8 cellular contexts compared by ENCODE assay signal in the genomic region with DNA sequence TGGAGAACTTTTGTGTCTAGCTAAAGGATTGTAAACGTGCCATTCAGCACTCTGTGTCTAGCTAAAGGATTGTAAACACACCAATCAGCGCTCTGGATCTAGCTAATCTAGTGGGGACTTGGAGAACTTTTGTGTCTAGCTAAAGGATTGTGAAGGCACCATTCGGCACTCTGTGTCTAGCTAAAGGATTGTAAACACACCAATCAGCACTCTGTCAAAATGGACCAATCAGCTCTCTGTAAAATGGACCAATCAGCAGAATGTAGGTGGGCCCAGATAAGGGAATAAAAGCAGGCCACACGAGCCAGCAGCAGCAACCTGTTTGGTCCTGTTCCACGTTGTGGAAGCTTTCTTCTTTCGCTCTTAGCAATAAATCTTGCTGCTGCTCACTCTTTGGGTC.
A peak's percentile ranks its signal among the peaks of the same experiment; 100 is the strongest.
DNase-seq lines count a peak whose midpoint lies in the region; ATAC-seq, FAIRE-seq and TF ChIP-seq lines count a peak whose summit lies in the region.
"Not testable (repeated sequence)": the region's sequence is repeated elsewhere in the genome, so short reads cannot be mapped to it uniquely, and the experiment has no call there.

No MANE protein-coding gene starts in this region.

- not testable (repeated sequence) for H4K20me1 ChIP-seq in MM.1S (ENCODE audit: insufficient read depth, low read length); keratinocyte (ENCODE audit: control insufficient read depth, extremely low read depth, insufficient read depth, low read length)

- H3K4me1 ChIP-seq in ES-I3 (ENCODE audit: insufficient read depth, low read length); MM.1S (ENCODE audit: low read length); keratinocyte (ENCODE audit: control insufficient read depth, extremely low read depth, insufficient read depth, low read length); thoracic aorta (ENCODE audit: control insufficient read depth in 1 of 2, low read depth in 2 of 2): not testable (repeated sequence)

- dilution Hi-C loops in keratinocyte (cut with MboI; ENCODE audit: extremely low pct_ligation_motif_present, low sequenced_read_pairs) = not testable (repeated sequence)

- not testable (repeated sequence) for H3K36me3 Mint-ChIP-seq in activated T-cell treated with anti-CD3 and anti-CD28 coated beads, Interleukin-2, amount 50 U/mL, for 72 hours (ENCODE audit: insufficient read depth in 2 of 2); glutamatergic neuron (ENCODE audit: unreplicated experiment); neural crest cell (ENCODE audit: low read depth)

- FAIRE-seq in keratinocyte (lab: Jason Lieb, UNC) = not testable (repeated sequence)

- H3K27ac Mint-ChIP-seq in activated T-cell treated with anti-CD3 and anti-CD28 coated beads, Interleukin-2, amount 50 U/mL, for 72 hours; glutamatergic neuron (ENCODE audit: unreplicated experiment); neural crest cell (ENCODE audit: unreplicated experiment): not testable (repeated sequence)

- H3K9me3 Mint-ChIP-seq in activated T-cell treated with anti-CD3 and anti-CD28 coated beads, Interleukin-2, amount 50 U/mL, for 72 hours; glutamatergic neuron (ENCODE audit: unreplicated experiment); neural crest cell: not testable (repeated sequence)

- ATAC-seq in activated T-cell treated with anti-CD3 and anti-CD28 coated beads, Interleukin-2, amount 50 U/mL, for 72 hours (replicated peaks in 1 of 2) = peak in 1 of 2 donors; percentile 10
- not testable (repeated sequence) for ATAC-seq in thoracic aorta (ENCODE audit: insufficient number of reproducible peaks, low FRiP score, low read depth)

- H2AFZ ChIP-seq in MM.1S (ENCODE audit: low read length) = peak overlapping the region; percentile 35; the same call in 1 of the 2 replicates
- not testable (repeated sequence) for H2AFZ ChIP-seq in keratinocyte (ENCODE audit: control insufficient read depth, low read length)

- H3K27me3 ChIP-seq in MM.1S (replicated peaks; ENCODE audit: insufficient read depth, low read length); keratinocyte (ENCODE audit: control insufficient read depth, extremely low read depth, insufficient read depth, low read length); thoracic aorta (replicated peaks; ENCODE audit: insufficient read depth): not testable (repeated sequence)

- TF ChIP-seq CTCF in MM.1S (IDR thresholded peaks at IDR 0.05; ENCODE audit: low read length); coronary artery (IDR thresholded peaks at IDR 0.05); glutamatergic neuron (IDR thresholded peaks at IDR 0.05; ENCODE audit: partially characterized antibody, unreplicated experiment); keratinocyte (optimal IDR thresholded peaks at IDR 0.05 in 1 of 3, IDR thresholded peaks at IDR 0.05 in 1 of 3, conservative IDR thresholded peaks at IDR 0.05 in 1 of 3; ENCODE audit: extremely low read depth in 1 of 3, insufficient read depth in 2 of 3, low read length in 3 of 3); neural crest cell (conservative IDR thresholded peaks at IDR 0.05); thoracic aorta (IDR thresholded peaks at IDR 0.05): not testable (repeated sequence)

- peak overlapping the region; percentile 55; the same call in 1 of the 2 replicates for H3K4me3 ChIP-seq in MM.1S (ENCODE audit: low read length)
- peak overlapping the region; percentile 62 for H3K4me3 ChIP-seq in coronary artery
- not testable (repeated sequence) for H3K4me3 ChIP-seq in keratinocyte (ENCODE audit: control insufficient read depth in 2 of 3, extremely low read depth in 1 of 3, insufficient read depth in 2 of 3, low read depth in 1 of 3, low read length in 3 of 3)
- H3K4me3 ChIP-seq in thoracic aorta = peak overlapping the region; percentile 57

- H3K4me1 Mint-ChIP-seq in activated T-cell treated with anti-CD3 and anti-CD28 coated beads, Interleukin-2, amount 50 U/mL, for 72 hours (ENCODE audit: low read depth); glutamatergic neuron (ENCODE audit: low read depth, unreplicated experiment); neural crest cell: not testable (repeated sequence)

- H3F3A ChIP-seq in MM.1S (ENCODE audit: insufficient read depth, low read length) = not testable (repeated sequence)

- peak overlapping the region; percentile 50 to 56 for H3K4me3 Mint-ChIP-seq in activated T-cell treated with anti-CD3 and anti-CD28 coated beads, Interleukin-2, amount 50 U/mL, for 72 hours
- H3K4me3 Mint-ChIP-seq in glutamatergic neuron (ENCODE audit: unreplicated experiment) (peak overlapping the region; percentile 26), neural crest cell (peak overlapping the region; percentile 39)

- H3K27ac ChIP-seq in MM.1S (ENCODE audit: low read length); coronary artery; keratinocyte (ENCODE audit: control insufficient read depth, insufficient read depth, low read length); thoracic aorta: not testable (repeated sequence)

- H3K79me2 ChIP-seq in MM.1S (ENCODE audit: low read length); keratinocyte (ENCODE audit: control insufficient read depth, insufficient read depth, low read length): not testable (repeated sequence)

- not testable (repeated sequence) for H3K36me3 ChIP-seq in ES-I3 (ENCODE audit: insufficient read depth, low read length); MM.1S (replicated peaks; ENCODE audit: insufficient read depth, low read length); keratinocyte (ENCODE audit: control insufficient read depth in 2 of 2, extremely low read depth in 1 of 2, insufficient read depth in 2 of 2, low read length in 2 of 2); thoracic aorta

- H3K27me3 Mint-ChIP-seq in activated T-cell treated with anti-CD3 and anti-CD28 coated beads, Interleukin-2, amount 50 U/mL, for 72 hours (ENCODE audit: low read depth) = peaks cover 28% of the 10 kb centered on the region
- H3K27me3 Mint-ChIP-seq in glutamatergic neuron (ENCODE audit: unreplicated experiment) = not testable (repeated sequence)
- peaks cover 11% of the 10 kb centered on the region for H3K27me3 Mint-ChIP-seq in neural crest cell (ENCODE audit: low read depth)

- H3K9me1 ChIP-seq in keratinocyte (ENCODE audit: control insufficient read depth, extremely low read depth, insufficient read depth, low read length) = not testable (repeated sequence)

- H3K4me2 ChIP-seq in MM.1S (ENCODE audit: low read depth, low read length) = peak overlapping the region; percentile 46; the same call in 1 of the 2 replicates
- peak overlapping the region; percentile 22 for H3K4me2 ChIP-seq in keratinocyte (ENCODE audit: control insufficient read depth, extremely low read depth, insufficient read depth, low read depth, low read length)

- not testable (repeated sequence) for H3K9me2 ChIP-seq in MM.1S (replicated peaks; ENCODE audit: insufficient read depth, low read length)

- not testable (repeated sequence) for DNase-seq in MM.1S; activated T-cell treated with anti-CD3 and anti-CD28 coated beads, Interleukin-2, amount 50 U/mL, for 72 hours; coronary artery (ENCODE audit: low spot score); glutamatergic neuron; keratinocyte (ENCODE audit: low read depth, low spot score); neural crest cell (ENCODE audit: low read depth, low spot score); thoracic aorta (ENCODE audit: low spot score)

- H3K9me3 ChIP-seq in ES-I3 (ENCODE audit: control insufficient read depth, insufficient read depth, low read length); MM.1S (replicated peaks; ENCODE audit: insufficient read depth, low read length); keratinocyte (ENCODE audit: control insufficient read depth, low read depth, low read length); thoracic aorta: not testable (repeated sequence)

- peak overlapping the region; percentile 31; the same call in 1 of the 2 replicates for H3K9ac ChIP-seq in ES-I3 (ENCODE audit: low read depth, low read length)
- not testable (repeated sequence) for H3K9ac ChIP-seq in MM.1S (ENCODE audit: low read length); keratinocyte (ENCODE audit: control insufficient read depth, extremely low read depth, insufficient read depth, low read length)
